8 cellular contexts compared by ENCODE assay signal in the genomic region with DNA sequence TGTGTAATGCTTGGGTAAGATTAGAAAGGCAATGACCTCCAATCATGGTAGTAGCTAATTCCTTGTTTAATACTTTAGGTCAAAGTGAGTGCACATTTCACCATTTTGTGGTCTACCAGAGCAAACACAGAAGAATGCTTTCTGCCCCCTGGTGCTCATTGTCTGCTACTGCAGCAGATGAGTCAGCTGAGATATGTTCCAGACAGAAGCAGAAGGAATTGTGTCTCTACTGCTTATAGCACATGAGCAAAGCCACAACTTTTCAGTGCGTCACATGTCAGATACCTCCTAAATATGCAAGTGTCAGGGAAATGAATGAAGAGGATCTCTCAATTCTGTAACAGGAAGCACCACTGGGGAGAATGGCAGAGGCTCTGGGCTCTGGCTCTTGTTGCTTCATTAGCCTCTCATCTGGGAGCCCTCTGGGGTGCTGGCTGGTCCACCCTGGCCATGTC.
DNase-seq lines count a peak whose midpoint lies in the region; ATAC-seq and TF ChIP-seq lines count a peak whose summit lies in the region.

No MANE protein-coding gene starts in this region.

- intact Hi-C loops in right lobe of liver (cut with DNase I): loop anchor here in 1 of 2 donors (10.0 kb wide), 1 partner anchor 466 kb away; no protein-coding TSS in a partner anchor

- H3K4me1 Mint-ChIP-seq in activated CD4-positive, alpha-beta T cell treated with anti-CD3 and anti-CD28 coated beads, Interleukin-2, amount 10 ng/mL, durations not matched to agents 7 days and 5 days: peaks cover 11% of the 10 kb centered on the region

- POLR2A ChIA-PET in AG04450 (lab: Yijun Ruan, JAX): interaction anchor here (0.7 to 1.6 kb wide), 4 partner anchors 18 to 467 kb away, joined by 3 to 9 read pairs (median 4); no protein-coding TSS in a partner anchor
- POLR2A ChIA-PET in activated CD4-positive, alpha-beta T cell treated with anti-CD3 and anti-CD28 coated beads, Interleukin-2, amount 10 ng/mL, durations not matched to agents 7 days and 5 days (lab: Charles Lee): no interaction called here

- H3K4me1 ChIP-seq in right lobe of liver: peaks cover 0 to 11% (median 3%) of the 10 kb centered on the region in 4 donors

- H3K4me3 ChIP-seq in AG04450 (ENCODE audit: low read depth, low read length): no peak overlapping the region
- H3K4me3 ChIP-seq in right lobe of liver: no peak overlapping the region

- peak; percentile 92 for TF ChIP-seq CTCF in AG04450 (IDR thresholded peaks at IDR 0.05; ENCODE audit: low read depth, low read length)
- peak; percentile 93 to 99 (median 96) for TF ChIP-seq CTCF in right lobe of liver (IDR thresholded peaks at IDR 0.05)

- DNase-seq in AG04450 (ENCODE audit: low read depth, low spot score) (peak; percentile 80), NCI-H460 (ENCODE audit: extremely low read depth, low read depth) (peak; percentile 76), dedifferentiated amniotic fluid mesenchymal stem cell (ENCODE audit: extremely low spot score) (peak; percentile 79), right lobe of liver (peak; percentile 57 to 79 (median 66))
- DNase-seq in activated CD4-positive, alpha-beta T cell treated with anti-CD3 and anti-CD28 coated beads, Interleukin-2, amount 10 ng/mL, durations not matched to agents 7 days and 5 days: peak; percentile 81
- peak; percentile 55 to 79 (median 74) for DNase-seq in stimulated activated CD4-positive, alpha-beta T cell treated with anti-CD3 and anti-CD28 coated beads, TNF-alpha, amount 100 ng/mL, for 24 hours (ENCODE audit: low read depth in 3 of 3)

- H3K27ac Mint-ChIP-seq in activated CD4-positive, alpha-beta T cell treated with anti-CD3 and anti-CD28 coated beads, Interleukin-2, amount 10 ng/mL, durations not matched to agents 7 days and 5 days: no peak overlapping the region

- no peaks in the 10 kb centered on the region for H3K36me3 Mint-ChIP-seq in activated CD4-positive, alpha-beta T cell treated with anti-CD3 and anti-CD28 coated beads, Interleukin-2, amount 10 ng/mL, durations not matched to agents 7 days and 5 days (ENCODE audit: low read depth)

- no peak overlapping the region for H3K4me3 Mint-ChIP-seq in activated CD4-positive, alpha-beta T cell treated with anti-CD3 and anti-CD28 coated beads, Interleukin-2, amount 10 ng/mL, durations not matched to agents 7 days and 5 days

- H3K27me3 ChIP-seq in AG04450 (ENCODE audit: control insufficient read depth, insufficient read depth, low read length) (no peaks in the 10 kb centered on the region), right lobe of liver (no peaks in the 10 kb centered on the region)

- CTCF ChIA-PET in AG04450 (lab: Charles Lee): interaction anchor here (0.6 to 2.6 kb wide), 43 partner anchors 9 to 485 kb away, joined by 3 to 18 read pairs (median 4); no protein-coding TSS in a partner anchor
- CTCF ChIA-PET in activated CD4-positive, alpha-beta T cell treated with anti-CD3 and anti-CD28 coated beads, Interleukin-2, amount 10 ng/mL, durations not matched to agents 7 days and 5 days (lab: Charles Lee): interaction anchor here (0.6 to 3.4 kb wide), 20 partner anchors 9 to 485 kb away, joined by 3 to 14 read pairs (median 4); no protein-coding TSS in a partner anchor

- no peaks in the 10 kb centered on the region for H3K9me3 Mint-ChIP-seq in activated CD4-positive, alpha-beta T cell treated with anti-CD3 and anti-CD28 coated beads, Interleukin-2, amount 10 ng/mL, durations not matched to agents 7 days and 5 days

- H3K27ac ChIP-seq in AG04450 (ENCODE audit: low read depth, low read length) (no peak overlapping the region), right lobe of liver (no peak overlapping the region)

- WGBS in right lobe of liver (ENCODE audit: insufficient coverage, low coverage, low lambda C conversion rate, missing lambda C conversion rate): 0% methylated on average over 1 of the region's 1 CpG

- no peak for TF ChIP-seq POLR2A in right lobe of liver (IDR thresholded peaks at IDR 0.05)

- H3K36me3 ChIP-seq in right lobe of liver: no peaks in the 10 kb centered on the region

- H3K9me3 ChIP-seq in AG04450 (ENCODE audit: control insufficient read depth, insufficient read depth, low read length): no peaks in the 10 kb centered on the region
- H3K9me3 ChIP-seq in right lobe of liver: no peaks in the 10 kb centered on the region

- H3K27me3 Mint-ChIP-seq in activated CD4-positive, alpha-beta T cell treated with anti-CD3 and anti-CD28 coated beads, Interleukin-2, amount 10 ng/mL, durations not matched to agents 7 days and 5 days: no peaks in the 10 kb centered on the region

- ATAC-seq in GM18861 (IDR thresholded peaks at IDR 0.05; ENCODE audit: unreplicated experiment) (peak; percentile 93), HG03135 (IDR thresholded peaks at IDR 0.05; ENCODE audit: unreplicated experiment) (peak; percentile 82), right lobe of liver (peak; percentile 95 to 98 (median 96))
